8 cellular contexts compared by ENCODE assay signal in the genomic region with DNA sequence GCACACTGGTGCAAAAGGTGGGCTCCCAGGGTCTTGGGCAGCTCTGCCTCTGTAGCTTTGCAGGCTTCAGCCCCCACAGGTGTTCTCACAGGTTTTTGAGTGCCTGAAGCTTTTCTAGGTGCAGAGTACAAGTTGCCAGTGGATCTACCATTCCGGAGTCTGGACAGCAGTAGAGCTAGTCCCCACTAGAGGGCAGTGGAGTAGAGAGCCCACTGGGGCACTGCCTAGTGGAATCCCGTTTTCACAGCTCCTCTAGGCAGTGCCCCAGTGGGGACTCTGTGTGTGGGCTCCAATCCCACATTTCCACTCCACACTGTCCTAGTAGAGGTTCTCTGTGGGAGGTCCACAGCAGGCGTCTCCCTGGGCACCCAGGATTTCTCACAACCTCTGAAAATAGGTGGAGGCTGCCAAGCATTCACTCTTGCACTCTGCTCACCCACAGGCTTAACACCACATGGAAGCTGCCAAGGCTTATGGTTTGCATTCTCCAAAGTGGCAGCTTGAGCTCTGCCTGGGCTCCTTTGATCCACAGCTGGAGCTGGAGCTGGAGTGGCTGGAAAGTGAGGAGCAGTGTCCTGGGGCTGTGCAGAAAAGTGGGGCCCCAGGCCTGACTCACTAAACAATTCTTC.
DNase-seq lines count a peak whose midpoint lies in the region; ATAC-seq and TF ChIP-seq lines count a peak whose summit lies in the region.
"Had no signal": no experiment of that assay in that cellular context is flagged by ENCODE, and none has a peak within 500 bp of the region (broad histone marks: within the 10 kb centered on the region; RNA-seq: fewer than 3 reads in every experiment).

No MANE protein-coding gene starts in this region.

- POLR2A ChIA-PET in activated CD4-positive, alpha-beta memory T cell treated with anti-CD3 and anti-CD28 coated beads, Interleukin-2, amount 10 ng/mL, durations not matched to agents 7 days and 5 days (lab: Charles Lee) = no interaction called here

- DNase-seq in Karpas-422 (peak; percentile 81), right lobe of liver (no peak), amniotic stem cell (lab: John Stamatoyannopoulos, UW) (no peak), sigmoid colon (no peak)
- peak; percentile 20 for DNase-seq in activated CD4-positive, alpha-beta memory T cell treated with anti-CD3 and anti-CD28 coated beads, Interleukin-2, amount 10 ng/mL, durations not matched to agents 7 days and 5 days
- DNase-seq: activated B cell treated with CpG ODN at 0.5 μM for 24 hours had no signal

- no peaks in the 10 kb centered on the region for H3K9me3 Mint-ChIP-seq in activated CD4-positive, alpha-beta memory T cell treated with anti-CD3 and anti-CD28 coated beads, Interleukin-2, amount 10 ng/mL, durations not matched to agents 7 days and 5 days

- H3K9me2 ChIP-seq in DOHH2 (replicated peaks; ENCODE audit: control insufficient read depth, low read length) = no peaks in the 10 kb centered on the region
- no peaks in the 10 kb centered on the region for H3K9me2 ChIP-seq in Karpas-422 (replicated peaks; ENCODE audit: insufficient read depth, low read length)

- no peak overlapping the region for H3K4me3 ChIP-seq in DOHH2 (ENCODE audit: low read length)
- H3K4me3 ChIP-seq in Karpas-422 (ENCODE audit: low read length) = no peak overlapping the region
- no peak overlapping the region for H3K4me3 ChIP-seq in right lobe of liver
- H3K4me3 ChIP-seq in sigmoid colon = no peak overlapping the region

- H3K79me2 ChIP-seq in DOHH2 (ENCODE audit: control insufficient read depth, low read length) (no peaks in the 10 kb centered on the region), Karpas-422 (ENCODE audit: low read length) (no peaks in the 10 kb centered on the region)

- H3K27ac Mint-ChIP-seq in activated CD4-positive, alpha-beta memory T cell treated with anti-CD3 and anti-CD28 coated beads, Interleukin-2, amount 10 ng/mL, durations not matched to agents 7 days and 5 days = no peak overlapping the region
- H3K27ac Mint-ChIP-seq: activated B cell treated with CpG ODN at 0.5 μM for 24 hours had no signal

- no peaks in the 10 kb centered on the region for H3K36me3 ChIP-seq in DOHH2 (ENCODE audit: control insufficient read depth, low read length)
- no peaks in the 10 kb centered on the region for H3K36me3 ChIP-seq in Karpas-422 (ENCODE audit: insufficient read depth, low read length)
- no peaks in the 10 kb centered on the region for H3K36me3 ChIP-seq in right lobe of liver
- no peaks in the 10 kb centered on the region for H3K36me3 ChIP-seq in sigmoid colon

- intact Hi-C loops in right lobe of liver (cut with DNase I) (no loop called here), sigmoid colon (cut with DNase I) (no loop called here)

- TF ChIP-seq POLR2A in right lobe of liver (IDR thresholded peaks at IDR 0.05) (no peak), sigmoid colon (IDR thresholded peaks at IDR 0.05) (no peak)

- TF ChIP-seq EP300 in sigmoid colon (IDR thresholded peaks at IDR 0.05) = no peak

- TF ChIP-seq CTCF in DOHH2 (IDR thresholded peaks at IDR 0.05; ENCODE audit: low read depth, low read length, poor library complexity, severe bottlenecking) (peak; percentile 80), right lobe of liver (IDR thresholded peaks at IDR 0.05) (peak in 3 of 4 donors; percentile 22 to 43 (median 25)), sigmoid colon (IDR thresholded peaks at IDR 0.05) (no peak)

- H3K9me3 ChIP-seq in DOHH2 (ENCODE audit: control insufficient read depth, insufficient read depth, low read length) = no peaks in the 10 kb centered on the region
- H3K9me3 ChIP-seq in Karpas-422 (ENCODE audit: low read length) = no peaks in the 10 kb centered on the region
- H3K9me3 ChIP-seq in right lobe of liver = no peaks in the 10 kb centered on the region
- H3K9me3 ChIP-seq in sigmoid colon = no peaks in the 10 kb centered on the region

- H3K36me3 Mint-ChIP-seq in activated CD4-positive, alpha-beta memory T cell treated with anti-CD3 and anti-CD28 coated beads, Interleukin-2, amount 10 ng/mL, durations not matched to agents 7 days and 5 days (ENCODE audit: low read depth) = no peaks in the 10 kb centered on the region

- H3K4me1 ChIP-seq in DOHH2 (ENCODE audit: control insufficient read depth, low read length) (no peaks in the 10 kb centered on the region), Karpas-422 (ENCODE audit: low read length) (no peaks in the 10 kb centered on the region), right lobe of liver (no peaks in the 10 kb centered on the region), sigmoid colon (no peaks in the 10 kb centered on the region)

- H3K4me3 Mint-ChIP-seq in activated CD4-positive, alpha-beta memory T cell treated with anti-CD3 and anti-CD28 coated beads, Interleukin-2, amount 10 ng/mL, durations not matched to agents 7 days and 5 days = no peak overlapping the region
- H3K4me3 Mint-ChIP-seq: activated B cell treated with CpG ODN at 0.5 μM for 24 hours had no signal

- no peak overlapping the region for H2AFZ ChIP-seq in Karpas-422 (ENCODE audit: low read length)

- H3K4me2 ChIP-seq in DOHH2 (ENCODE audit: low read length) = no peak overlapping the region
- no peak overlapping the region for H3K4me2 ChIP-seq in Karpas-422 (ENCODE audit: low read depth, low read length, poor library complexity, severe bottlenecking)

- no peaks in the 10 kb centered on the region for H3K27me3 Mint-ChIP-seq in activated CD4-positive, alpha-beta memory T cell treated with anti-CD3 and anti-CD28 coated beads, Interleukin-2, amount 10 ng/mL, durations not matched to agents 7 days and 5 days

- H3K27me3 ChIP-seq in DOHH2 (ENCODE audit: control insufficient read depth, low read length) (no peaks in the 10 kb centered on the region), Karpas-422 (ENCODE audit: low read length) (no peaks in the 10 kb centered on the region), right lobe of liver (no peaks in the 10 kb centered on the region), sigmoid colon (no peaks in the 10 kb centered on the region)

- H4K20me1 ChIP-seq in DOHH2 (ENCODE audit: control insufficient read depth, insufficient read depth, low read depth, low read length) (no peaks in the 10 kb centered on the region), Karpas-422 (ENCODE audit: insufficient read depth, low read depth, low read length) (no peaks in the 10 kb centered on the region)

- H3F3A ChIP-seq in DOHH2 (ENCODE audit: control insufficient read depth, insufficient read depth) = no peaks in the 10 kb centered on the region

- CTCF ChIA-PET in activated CD4-positive, alpha-beta memory T cell treated with anti-CD3 and anti-CD28 coated beads, Interleukin-2, amount 10 ng/mL, durations not matched to agents 7 days and 5 days (lab: Charles Lee) = interaction anchor here (0.8 to 1.1 kb wide), 2 partner anchors 16 to 34 kb away, joined by 3 read pairs; no protein-coding TSS in a partner anchor

- H3K9ac ChIP-seq in Karpas-422 (ENCODE audit: low read length) = no peak overlapping the region

- H3K27ac ChIP-seq in DOHH2 (ENCODE audit: low read depth, low read length) (no peak overlapping the region), Karpas-422 (ENCODE audit: low read length) (no peak overlapping the region), right lobe of liver (no peak overlapping the region), sigmoid colon (no peak overlapping the region)

- ATAC-seq in GM19023 (IDR thresholded peaks at IDR 0.05; ENCODE audit: unreplicated experiment) = peak; percentile 71
- ATAC-seq in right lobe of liver = peak; percentile 41 to 68 (median 57)

- peaks cover 3% of the 10 kb centered on the region for H3K4me1 Mint-ChIP-seq in activated CD4-positive, alpha-beta memory T cell treated with anti-CD3 and anti-CD28 coated beads, Interleukin-2, amount 10 ng/mL, durations not matched to agents 7 days and 5 days
- H3K4me1 Mint-ChIP-seq: activated B cell treated with CpG ODN at 0.5 μM for 24 hours had no signal

- WGBS in right lobe of liver (ENCODE audit: insufficient coverage, low coverage, low lambda C conversion rate, missing lambda C conversion rate) = 0% methylated on average over 2 of the region's 3 CpGs
- WGBS in sigmoid colon, 2 donors = 21 to 22% methylated on average over 3 of the region's 3 CpGs

Comparison
In these comparisons a context has a peak if more than half of its experiments do, and no peak if none do; other contexts are left out.
1. CTCF ChIP-seq: peak in DOHH2 (single experiment) and right lobe of liver (3 of 4); none in sigmoid colon (0 of 4).
2. DNase-seq: peak in Karpas-422 (single experiment) and activated CD4-positive, alpha-beta memory T cell treated with anti-CD3 and anti-CD28 coated beads, Interleukin-2, amount 10 ng/mL, durations not matched to agents 7 days and 5 days (single experiment); none in right lobe of liver (0 of 3), amniotic stem cell (single experiment) and sigmoid colon (single experiment).